10 cellular contexts compared by ENCODE assay signal in genomic region chr17:61338000-61338864, GRCh38.
A peak's percentile ranks its signal among the peaks of the same experiment; 100 is the strongest.
DNase-seq lines count a peak whose midpoint lies in the region; ATAC-seq and TF ChIP-seq lines count a peak whose summit lies in the region.
"Had no signal": no experiment of that assay in that cellular context is flagged by ENCODE, and none has a peak within 500 bp of the region (broad histone marks: within the 10 kb centered on the region; RNA-seq: fewer than 3 reads in every experiment).

No MANE protein-coding gene starts in this region.

- no peaks in the 10 kb centered on the region for H3K36me3 Mint-ChIP-seq in glutamatergic neuron (ENCODE audit: unreplicated experiment)
- H3K36me3 Mint-ChIP-seq: activated naive CD8-positive, alpha-beta T cell treated with anti-CD3 and anti-CD28 coated beads for 36 hours; naive B cell had no signal

- H3K27ac Mint-ChIP-seq in glutamatergic neuron (ENCODE audit: unreplicated experiment): no peak overlapping the region
- H3K27ac Mint-ChIP-seq: activated naive CD8-positive, alpha-beta T cell treated with anti-CD3 and anti-CD28 coated beads for 36 hours had no signal

- H3K4me3 Mint-ChIP-seq in glutamatergic neuron (ENCODE audit: unreplicated experiment): no peak overlapping the region
- H3K4me3 Mint-ChIP-seq: activated naive CD8-positive, alpha-beta T cell treated with anti-CD3 and anti-CD28 coated beads for 36 hours; naive B cell had no signal

- TF ChIP-seq CTCF in fibroblast of villous mesenchyme (IDR thresholded peaks at IDR 0.05; ENCODE audit: insufficient read depth, low read depth, low read length): no peak
- TF ChIP-seq CTCF in thyroid gland (IDR thresholded peaks at IDR 0.05): no peak
- no peak for TF ChIP-seq CTCF in glutamatergic neuron (IDR thresholded peaks at IDR 0.05; ENCODE audit: partially characterized antibody, unreplicated experiment)

- peak; percentile 83 for ATAC-seq in SK-N-SH treated with all-trans-retinoic acid at 6 μM for 48 hours

- H3K4me3 ChIP-seq in fibroblast of villous mesenchyme (ENCODE audit: low read depth, low read length) (no peak overlapping the region), thyroid gland (replicated peaks in 1 of 3) (no peak overlapping the region), HAP-1 (no peak overlapping the region)

- intact Hi-C loops in thyroid gland (cut with DNase I): no loop called here

- TF ChIP-seq POLR2A in thyroid gland (IDR thresholded peaks at IDR 0.05): no peak

- H3K9me3 Mint-ChIP-seq in glutamatergic neuron (ENCODE audit: unreplicated experiment): peaks cover 2% of the 10 kb centered on the region
- H3K9me3 Mint-ChIP-seq: activated naive CD8-positive, alpha-beta T cell treated with anti-CD3 and anti-CD28 coated beads for 36 hours; naive B cell had no signal

- H3K27ac ChIP-seq in thyroid gland: peak overlapping the region in 2 of 3 donors; percentile 12 to 37

- DNase-seq in GOT3 (lab: John Stamatoyannopoulos, UW) (peak; percentile 8), fibroblast of villous mesenchyme (ENCODE audit: low read depth) (peak; percentile 80), thyroid gland (no peak), SIG-M5 (lab: John Stamatoyannopoulos, UW) (no peak), glutamatergic neuron (no peak), HAP-1 (ENCODE audit: low spot score in 2 of 2) (no peak)
- DNase-seq: activated naive CD8-positive, alpha-beta T cell treated with anti-CD3 and anti-CD28 coated beads for 36 hours; naive B cell; stimulated activated CD4-positive, alpha-beta T cell treated with anti-CD3 and anti-CD28 coated beads, Interleukin-4, amount 100 ng/mL, for 24 hours had no signal

- H3K36me3 ChIP-seq in thyroid gland (no peaks in the 10 kb centered on the region), HAP-1 (replicated peaks) (no peaks in the 10 kb centered on the region)

- H3K4me1 ChIP-seq in thyroid gland: peaks cover 34 to 49% of the 10 kb centered on the region in 2 donors
- H3K4me1 ChIP-seq in HAP-1: no peaks in the 10 kb centered on the region

- no peaks in the 10 kb centered on the region for H3K9me3 ChIP-seq in thyroid gland
- H3K9me3 ChIP-seq in HAP-1: no peaks in the 10 kb centered on the region

- H3K27me3 ChIP-seq in thyroid gland (no peaks in the 10 kb centered on the region), HAP-1 (ENCODE audit: low read depth) (no peaks in the 10 kb centered on the region)

- WGBS in thyroid gland, 2 donors: 77% methylated on average over 12 of the region's 12 CpGs

- H3K4me1 Mint-ChIP-seq in glutamatergic neuron (ENCODE audit: low read depth, unreplicated experiment): peaks cover 4% of the 10 kb centered on the region
- H3K4me1 Mint-ChIP-seq: activated naive CD8-positive, alpha-beta T cell treated with anti-CD3 and anti-CD28 coated beads for 36 hours; naive B cell had no signal

- in situ Hi-C loops in HAP-1 (cut with MboI; ENCODE audit: low sequenced_read_pairs): no loop called here

- peaks cover 6% of the 10 kb centered on the region for H3K27me3 Mint-ChIP-seq in glutamatergic neuron (ENCODE audit: unreplicated experiment)
- H3K27me3 Mint-ChIP-seq: activated naive CD8-positive, alpha-beta T cell treated with anti-CD3 and anti-CD28 coated beads for 36 hours; naive B cell had no signal

TF ChIP-seq in SK-N-SH treated with all-trans-retinoic acid at 6 μM for 48 hours, 23 proteins besides CTCF, POLR2A, EP300 and RAD21 (continues in another document):
- TF ChIP-seq ARNTL (CRISPR knock-in tag; IDR thresholded peaks at IDR 0.05; ENCODE audit: borderline replicate concordance, low read depth) (no peak), ESRRG (CRISPR knock-in tag; IDR thresholded peaks at IDR 0.05) (no peak), TOX (CRISPR knock-in tag; IDR thresholded peaks at IDR 0.05; ENCODE audit: borderline replicate concordance) (no peak; the same call in 1 of the 2 replicates), TCF4 (CRISPR knock-in tag; IDR thresholded peaks at IDR 0.05; ENCODE audit: borderline replicate concordance) (no peak), ZNF565 (CRISPR knock-in tag; conservative IDR thresholded peaks at IDR 0.05; ENCODE audit: low read depth) (no peak), OSR1 (CRISPR knock-in tag; IDR thresholded peaks at IDR 0.05) (no peak), PATZ1 (CRISPR knock-in tag; IDR thresholded peaks at IDR 0.05; ENCODE audit: borderline replicate concordance) (peak; percentile 93), GLIS3 (CRISPR knock-in tag; IDR thresholded peaks at IDR 0.05) (peak; percentile 65; the same call in 1 of the 2 replicates), CSRNP3 (CRISPR knock-in tag; IDR thresholded peaks at IDR 0.05) (no peak), ZNF8 (CRISPR knock-in tag; IDR thresholded peaks at IDR 0.05) (no peak), ZFP3 (CRISPR knock-in tag; IDR thresholded peaks at IDR 0.05) (0 out of 2 replicates have a peak, but pooled peaks have one; percentile 11), SNAI2 (CRISPR knock-in tag; IDR thresholded peaks at IDR 0.05) (peak; percentile 67; the same call in 1 of the 2 replicates), ZC3H10 (CRISPR knock-in tag; IDR thresholded peaks at IDR 0.05) (no peak), ZNF70 (CRISPR knock-in tag; IDR thresholded peaks at IDR 0.05) (no peak), BACH2 (CRISPR knock-in tag; IDR thresholded peaks at IDR 0.05; ENCODE audit: borderline replicate concordance) (no peak), ISL1 (CRISPR knock-in tag; IDR thresholded peaks at IDR 0.05) (peak; percentile 97), RARB (CRISPR knock-in tag; IDR thresholded peaks at IDR 0.05) (peak; percentile 55; the same call in 1 of the 2 replicates), CSDC2 (CRISPR knock-in tag; IDR thresholded peaks at IDR 0.05) (peak; percentile 21; the same call in 1 of the 2 replicates)
- TF ChIP-seq, protein P1, sequence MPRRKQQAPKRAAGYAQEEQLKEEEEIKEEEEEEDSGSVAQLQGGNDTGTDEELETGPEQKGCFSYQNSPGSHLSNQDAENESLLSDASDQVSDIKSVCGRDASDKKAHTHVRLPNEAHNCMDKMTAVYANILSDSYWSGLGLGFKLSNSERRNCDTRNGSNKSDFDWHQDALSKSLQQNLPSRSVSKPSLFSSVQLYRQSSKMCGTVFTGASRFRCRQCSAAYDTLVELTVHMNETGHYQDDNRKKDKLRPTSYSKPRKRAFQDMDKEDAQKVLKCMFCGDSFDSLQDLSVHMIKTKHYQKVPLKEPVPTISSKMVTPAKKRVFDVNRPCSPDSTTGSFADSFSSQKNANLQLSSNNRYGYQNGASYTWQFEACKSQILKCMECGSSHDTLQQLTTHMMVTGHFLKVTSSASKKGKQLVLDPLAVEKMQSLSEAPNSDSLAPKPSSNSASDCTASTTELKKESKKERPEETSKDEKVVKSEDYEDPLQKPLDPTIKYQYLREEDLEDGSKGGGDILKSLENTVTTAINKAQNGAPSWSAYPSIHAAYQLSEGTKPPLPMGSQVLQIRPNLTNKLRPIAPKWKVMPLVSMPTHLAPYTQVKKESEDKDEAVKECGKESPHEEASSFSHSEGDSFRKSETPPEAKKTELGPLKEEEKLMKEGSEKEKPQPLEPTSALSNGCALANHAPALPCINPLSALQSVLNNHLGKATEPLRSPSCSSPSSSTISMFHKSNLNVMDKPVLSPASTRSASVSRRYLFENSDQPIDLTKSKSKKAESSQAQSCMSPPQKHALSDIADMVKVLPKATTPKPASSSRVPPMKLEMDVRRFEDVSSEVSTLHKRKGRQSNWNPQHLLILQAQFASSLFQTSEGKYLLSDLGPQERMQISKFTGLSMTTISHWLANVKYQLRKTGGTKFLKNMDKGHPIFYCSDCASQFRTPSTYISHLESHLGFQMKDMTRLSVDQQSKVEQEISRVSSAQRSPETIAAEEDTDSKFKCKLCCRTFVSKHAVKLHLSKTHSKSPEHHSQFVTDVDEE (CRISPR knock-in tag; IDR thresholded peaks at IDR 0.05): peak; percentile 81; the same call in 1 of the 2 replicates
- TF ChIP-seq, protein P2, sequence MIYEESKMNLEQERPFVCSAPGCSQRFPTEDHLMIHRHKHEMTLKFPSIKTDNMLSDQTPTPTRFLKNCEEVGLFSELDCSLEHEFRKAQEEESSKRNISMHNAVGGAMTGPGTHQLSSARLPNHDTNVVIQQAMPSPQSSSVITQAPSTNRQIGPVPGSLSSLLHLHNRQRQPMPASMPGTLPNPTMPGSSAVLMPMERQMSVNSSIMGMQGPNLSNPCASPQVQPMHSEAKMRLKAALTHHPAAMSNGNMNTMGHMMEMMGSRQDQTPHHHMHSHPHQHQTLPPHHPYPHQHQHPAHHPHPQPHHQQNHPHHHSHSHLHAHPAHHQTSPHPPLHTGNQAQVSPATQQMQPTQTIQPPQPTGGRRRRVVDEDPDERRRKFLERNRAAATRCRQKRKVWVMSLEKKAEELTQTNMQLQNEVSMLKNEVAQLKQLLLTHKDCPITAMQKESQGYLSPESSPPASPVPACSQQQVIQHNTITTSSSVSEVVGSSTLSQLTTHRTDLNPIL (CRISPR knock-in tag; IDR thresholded peaks at IDR 0.05; ENCODE audit: low read depth): no peak

Comparison
In these comparisons a context has a peak if more than half of its experiments do, and no peak if none do; other contexts are left out.
1. DNase-seq: peak in GOT3 (single experiment) and fibroblast of villous mesenchyme (single experiment); none in thyroid gland (0 of 2), SIG-M5 (single experiment), glutamatergic neuron (single experiment) and HAP-1 (0 of 2).